26 cellular contexts compared by ENCODE assay signal in the genomic region with DNA sequence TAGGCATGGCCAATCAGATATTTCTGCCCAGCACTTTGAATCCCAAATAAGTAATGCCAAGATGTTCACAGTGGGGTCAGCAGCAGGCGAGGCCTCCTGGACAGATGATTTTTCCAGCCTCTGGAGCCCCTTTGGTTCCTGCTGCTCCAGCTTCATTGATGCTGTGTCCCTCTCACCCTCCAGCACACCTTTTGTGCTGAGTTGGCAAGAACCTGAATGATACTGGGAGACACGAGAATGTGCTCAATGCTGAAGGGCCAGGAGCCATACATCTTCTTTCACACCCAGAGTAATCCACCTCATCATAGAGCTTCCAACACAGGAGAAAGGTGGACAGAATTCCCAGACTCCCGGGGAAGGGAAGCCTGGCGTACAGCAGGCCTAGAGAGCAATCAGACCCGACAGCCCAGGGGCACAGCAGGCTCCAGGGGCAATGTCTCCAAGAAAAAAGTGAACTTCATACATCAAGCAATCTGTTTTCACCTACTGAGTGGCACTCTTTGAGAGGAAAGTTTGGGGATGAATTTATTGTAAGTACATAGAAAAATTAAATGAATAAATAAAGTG.
"Had no signal": no experiment of that assay in that cellular context is flagged by ENCODE, and none has a peak within 500 bp of the region (broad histone marks: within the 10 kb centered on the region; RNA-seq: fewer than 3 reads in every experiment).

No MANE protein-coding gene starts in this region.

- ATAC-seq: foreskin keratinocyte; gastroesophageal sphincter; heart left ventricle; left lobe of liver; mucosa of descending colon; natural killer cell treated with Interleukin-12 subunit alpha and Interleukin-12 subunit beta and Interleukin-15 and Interleukin-18, amount 100 ng/mL, for 72 hours; psoas muscle; right cardiac atrium; stimulated activated naive B cell treated with anti-CD40 and anti-IgM and Interleukin-4, amounts not matched to agents 10 μg/mL and 1 μg/mL and 100 μg/mL, for 72 hours had no signal

- H3K27ac ChIP-seq: esophagus muscularis mucosa, foreskin keratinocyte, gastroesophageal sphincter, heart left ventricle, hepatocyte, ovary, psoas muscle, skin epidermis, spleen, thoracic aorta, tibial nerve, upper lobe of left lung had no signal

- H3K27me3 ChIP-seq: heart left ventricle, hepatocyte, ovary, spleen, tibial nerve, upper lobe of left lung had no signal

- H3K4me2 ChIP-seq: hepatocyte had no signal

- H3K79me2 ChIP-seq: hepatocyte had no signal

- H2AFZ ChIP-seq: hepatocyte had no signal

- H3K36me3 ChIP-seq: esophagus muscularis mucosa, gastroesophageal sphincter, heart left ventricle, ovary, spleen, thoracic aorta, tibial nerve, upper lobe of left lung had no signal

- H3K9me3 ChIP-seq: esophagus muscularis mucosa, gastroesophageal sphincter, heart left ventricle, mucosa of descending colon, ovary, psoas muscle, spleen, thoracic aorta, tibial nerve, upper lobe of left lung had no signal

- DNase-seq: effector CD8-positive, alpha-beta T cell; foreskin keratinocyte; heart left ventricle; kidney; mucosa of descending colon; naive B cell; occipital lobe; ovary; psoas muscle; right cardiac atrium; spleen; stimulated activated CD4-positive, alpha-beta T cell treated with anti-CD3 and anti-CD28 coated beads, Interleukin-2, amount 100 ng/mL, for 48 hours; stimulated activated naive B cell treated with anti-CD40 and anti-IgM and Interleukin-4, amounts not matched to agents 10 μg/mL and 1 μg/mL and 100 μg/mL, for 72 hours; upper lobe of left lung had no signal

- FAIRE-seq: colon, endothelial cell of umbilical vein, kidney, urothelium cell line had no signal

- H3K4me3 ChIP-seq: esophagus muscularis mucosa, gastroesophageal sphincter, heart left ventricle, hepatocyte, lung, mucosa of descending colon, ovary, psoas muscle, skin epidermis, spleen, thoracic aorta, tibial nerve, upper lobe of left lung had no signal

- H3K4me1 ChIP-seq: esophagus muscularis mucosa, foreskin keratinocyte, gastroesophageal sphincter, psoas muscle had no signal
